In genomic region chr14:105414456-105415371, GRCh38 we compare ENCODE assay signal across 1 cellular context.
TF ChIP-seq lines count a peak whose summit lies in the region.

No MANE protein-coding gene starts in this region.

TF ChIP-seq in K562, 482 proteins besides CTCF, POLR2A, EP300 and RAD21 (continued from another document and continues in another):
- peak in 1 of 2 experiments; percentile 28; a peak in 1 of 4 replicates for TF ChIP-seq ZMIZ1 (IDR thresholded peaks at IDR 0.05; ENCODE audit: low read depth in 2 of 2, low read length in 2 of 2)
- 0 out of 2 replicates have a peak, but pooled peaks have one; percentile 52 for TF ChIP-seq ZSCAN29 (IDR thresholded peaks at IDR 0.05)
- TF ChIP-seq PML (IDR thresholded peaks at IDR 0.05; ENCODE audit: low read length): no peak
- no peak for TF ChIP-seq HMGXB4 (CRISPR knock-in tag; IDR thresholded peaks at IDR 0.05)
- no peak for TF ChIP-seq ZNF407 (IDR thresholded peaks at IDR 0.05; ENCODE audit: low read depth)
- TF ChIP-seq MTA3 (IDR thresholded peaks at IDR 0.05; ENCODE audit: borderline replicate concordance): 0 out of 2 replicates have a peak, but pooled peaks have one; percentile 34
- no peak for TF ChIP-seq NFIC (IDR thresholded peaks at IDR 0.05)
- no peak for TF ChIP-seq SMAD3 (CRISPR knock-in tag; conservative IDR thresholded peaks at IDR 0.05)
- no peak for TF ChIP-seq ZNF41 (CRISPR knock-in tag; conservative IDR thresholded peaks at IDR 0.05)
- TF ChIP-seq KDM2B (CRISPR knock-in tag; IDR thresholded peaks at IDR 0.05): no peak
- no peak for TF ChIP-seq CHD2 (IDR thresholded peaks at IDR 0.05; ENCODE audit: low read depth, low read length)
- no peak for TF ChIP-seq FOS (IDR thresholded peaks at IDR 0.05; ENCODE audit: extremely low read depth, insufficient read length)
- no peak for TF ChIP-seq FOXP4 (CRISPR knock-in tag; IDR thresholded peaks at IDR 0.05; ENCODE audit: borderline replicate concordance)
- no peak for TF ChIP-seq ZNF274 (IDR thresholded peaks at IDR 0.05; ENCODE audit: borderline replicate concordance, low read depth, low read length)
- no peak for TF ChIP-seq SMARCA5 (IDR thresholded peaks at IDR 0.05)
- peak; percentile 59; the same call in 1 of the 2 replicates for TF ChIP-seq GATAD2B (IDR thresholded peaks at IDR 0.05; ENCODE audit: borderline replicate concordance)
- no peak for TF ChIP-seq HLTF (IDR thresholded peaks at IDR 0.05)
- TF ChIP-seq RFX7 (CRISPR knock-in tag; IDR thresholded peaks at IDR 0.05): no peak
- no peak for TF ChIP-seq BCL6 (CRISPR knock-in tag; IDR thresholded peaks at IDR 0.05)
- peak; percentile 38; the same call in 1 of the 2 replicates for TF ChIP-seq CREM (IDR thresholded peaks at IDR 0.05; ENCODE audit: low read depth)
- no peak for TF ChIP-seq ZNF395 (CRISPR knock-in tag; IDR thresholded peaks at IDR 0.05)
- no peak for TF ChIP-seq NFATC3 (IDR thresholded peaks at IDR 0.05)
- TF ChIP-seq L3MBTL2 (IDR thresholded peaks at IDR 0.05): peak; percentile 72
- no peak for TF ChIP-seq MTF1 (CRISPR knock-in tag; IDR thresholded peaks at IDR 0.05; ENCODE audit: borderline replicate concordance)
- TF ChIP-seq CTCFL (IDR thresholded peaks at IDR 0.05; ENCODE audit: borderline replicate concordance, insufficient read depth, low read depth, low read length, poor library complexity, severe bottlenecking): peak; percentile 47
- TF ChIP-seq ETS1 (conservative IDR thresholded peaks at IDR 0.05; ENCODE audit: control insufficient read depth, low read depth, low read length): peak; percentile 65
- TF ChIP-seq CLOCK (CRISPR knock-in tag; IDR thresholded peaks at IDR 0.05; ENCODE audit: borderline replicate concordance): no peak
- TF ChIP-seq GATAD2A (IDR thresholded peaks at IDR 0.05): no peak
- no peak for TF ChIP-seq USF2 (CRISPR knock-in tag; IDR thresholded peaks at IDR 0.05)
- no peak for TF ChIP-seq TEAD4 (IDR thresholded peaks at IDR 0.05; ENCODE audit: low read length)
- TF ChIP-seq TEAD4 (CRISPR knock-in tag; IDR thresholded peaks at IDR 0.05; ENCODE audit: borderline replicate concordance): no peak
- no peak for TF ChIP-seq HIVEP1 (CRISPR knock-in tag; IDR thresholded peaks at IDR 0.05)
